In genomic region chr2:238964544-238965113, GRCh38 we compare ENCODE assay signal across 31 cellular contexts.
"Had no signal": no experiment of that assay in that cellular context is flagged by ENCODE, and none has a peak within 500 bp of the region (broad histone marks: within the 10 kb centered on the region; RNA-seq: fewer than 3 reads in every experiment).

No MANE protein-coding gene starts in this region.

- H3K9me3 Mint-ChIP-seq: activated CD4-positive, alpha-beta memory T cell treated with anti-CD3 and anti-CD28 coated beads for 36 hours; activated CD4-positive, alpha-beta T cell treated with anti-CD3 and anti-CD28 coated beads, Interleukin-2, amount 10 ng/mL, durations not matched to agents 24 days and 14 days; activated naive CD4-positive, alpha-beta T cell treated with anti-CD3 and anti-CD28 coated beads, Interleukin-2, amount 50 U/mL, for 24 hours; activated naive CD8-positive, alpha-beta T cell treated with anti-CD3 and anti-CD28 coated beads for 36 hours; activated naive CD8-positive, alpha-beta T cell treated with anti-CD3 and anti-CD28 coated beads, Interleukin-2, amount 50 U/mL, for 24 hours; activated T-helper 1 cell treated with anti-CD3 and anti-CD28 coated beads, Interleukin-12 subunit alpha, Interleukin-12 subunit beta, Interleukin-2, Interleukin-4 antibody, amounts not matched to agents 30 ng/mL and 10 ng/mL and 1 ng/mL, durations not matched to agents 14 hours and 24 hours and 36 hours; activated T-helper 2 cell treated with anti-CD3 and anti-CD28 coated beads, Interferon-gamma antibody, Interleukin-2, Interleukin-4, amounts not matched to agents 10 μg/mL and 5 μg/mL and 100 μg/mL, durations not matched to agents 14 hours and 24 hours and 36 hours; effector memory CD8-positive, alpha-beta T cell had no signal

- H3K4me1 ChIP-seq: adrenal gland, body of pancreas, esophagus muscularis mucosa, foreskin keratinocyte, gastroesophageal sphincter had no signal

- H3K9me3 ChIP-seq: adrenal gland, body of pancreas, esophagus muscularis mucosa had no signal

- H3K36me3 Mint-ChIP-seq: activated CD4-positive, alpha-beta memory T cell treated with anti-CD3 and anti-CD28 coated beads for 36 hours; activated CD8-positive, alpha-beta memory T cell treated with anti-CD3 and anti-CD28 coated beads, Interleukin-2, amount 10 ng/mL, durations not matched to agents 7 days and 5 days; activated naive CD4-positive, alpha-beta T cell treated with anti-CD3 and anti-CD28 coated beads, Interleukin-2, amount 50 U/mL, for 24 hours; activated naive CD8-positive, alpha-beta T cell treated with anti-CD3 and anti-CD28 coated beads for 36 hours had no signal

- H3K36me3 ChIP-seq: adrenal gland, esophagus muscularis mucosa, gastroesophageal sphincter had no signal

- H3K27ac Mint-ChIP-seq: activated CD4-positive, alpha-beta memory T cell treated with anti-CD3 and anti-CD28 coated beads for 36 hours; activated CD4-positive, alpha-beta T cell treated with anti-CD3 and anti-CD28 coated beads for 36 hours; activated CD4-positive, alpha-beta T cell treated with anti-CD3 and anti-CD28 coated beads, Interleukin-2, amount 10 ng/mL, durations not matched to agents 24 days and 14 days; activated CD8-positive, alpha-beta memory T cell treated with anti-CD3 and anti-CD28 coated beads, Interleukin-2, amount 10 ng/mL, durations not matched to agents 7 days and 5 days; activated CD8-positive, alpha-beta T cell treated with anti-CD3 and anti-CD28 coated beads, Interleukin-2, amount 10 ng/mL, durations not matched to agents 7 days and 5 days; activated naive CD4-positive, alpha-beta T cell treated with anti-CD3 and anti-CD28 coated beads for 36 hours; activated naive CD4-positive, alpha-beta T cell treated with anti-CD3 and anti-CD28 coated beads, Interleukin-2, amount 50 U/mL, for 24 hours; activated naive CD8-positive, alpha-beta T cell treated with anti-CD3 and anti-CD28 coated beads for 36 hours; activated naive CD8-positive, alpha-beta T cell treated with anti-CD3 and anti-CD28 coated beads, Interleukin-2, amount 50 U/mL, for 24 hours; activated T-helper 1 cell treated with anti-CD3 and anti-CD28 coated beads, Interleukin-12 subunit alpha, Interleukin-12 subunit beta, Interleukin-2, Interleukin-4 antibody, amounts not matched to agents 30 ng/mL and 10 ng/mL and 1 ng/mL, durations not matched to agents 14 hours and 24 hours and 36 hours; activated T-helper 2 cell treated with anti-CD3 and anti-CD28 coated beads, Interferon-gamma antibody, Interleukin-2, Interleukin-4, amounts not matched to agents 10 μg/mL and 5 μg/mL and 100 μg/mL, durations not matched to agents 14 hours and 24 hours and 36 hours; effector memory CD8-positive, alpha-beta T cell had no signal

- H3K4me3 ChIP-seq: adrenal gland, body of pancreas, esophagus muscularis mucosa, gastroesophageal sphincter had no signal

- DNase-seq: activated CD4-positive, alpha-beta memory T cell treated with anti-CD3 and anti-CD28 coated beads for 36 hours; activated CD4-positive, alpha-beta T cell treated with anti-CD3 and anti-CD28 coated beads for 36 hours; activated CD4-positive, alpha-beta T cell treated with anti-CD3 and anti-CD28 coated beads, Interleukin-2, amount 10 ng/mL, durations not matched to agents 24 days and 14 days; activated CD4-positive, CD25-positive, alpha-beta regulatory T cell; activated CD4-positive, CD25-positive, alpha-beta regulatory T cell treated with anti-CD3 and anti-CD28 coated beads, Interleukin-2, amount 50 U/mL, for 72 hours; activated CD8-positive, alpha-beta memory T cell treated with anti-CD3 and anti-CD28 coated beads, Interleukin-2, amount 10 ng/mL, durations not matched to agents 7 days and 5 days; activated CD8-positive, alpha-beta memory T cell treated with anti-CD3 and anti-CD28 coated beads, Interleukin-2, amount 50 U/mL, for 4 hours; activated CD8-positive, alpha-beta T cell treated with anti-CD3 and anti-CD28 coated beads, Interleukin-2, amount 10 ng/mL, durations not matched to agents 7 days and 5 days; activated effector memory CD4-positive, alpha-beta T cell treated with anti-CD3 and anti-CD28 coated beads, Interleukin-2, amount 50 U/mL, for 16 hours; activated naive CD4-positive, alpha-beta T cell treated with anti-CD3 and anti-CD28 coated beads for 36 hours; activated naive CD8-positive, alpha-beta T cell treated with anti-CD3 and anti-CD28 coated beads for 36 hours; activated naive CD8-positive, alpha-beta T cell treated with anti-CD3 and anti-CD28 coated beads, Interleukin-2, amount 50 U/mL, for 24 hours; activated T-cell treated with anti-CD3 and anti-CD28 coated beads, Interleukin-2, amount 50 U/mL, for 1 hour; activated T-cell treated with anti-CD3 and anti-CD28 coated beads, Interleukin-2, amount 50 U/mL, for 48 hours; adrenal gland; amygdala; aorta; body of pancreas; caudate nucleus; cortex of kidney; dermis blood vessel endothelial cell; effector CD4-positive, alpha-beta T cell; effector memory CD8-positive, alpha-beta T cell; erythroblast; foreskin keratinocyte; T-helper 2 cell had no signal

- H3K4me1 Mint-ChIP-seq: activated CD4-positive, alpha-beta T cell treated with anti-CD3 and anti-CD28 coated beads for 36 hours; activated CD4-positive, alpha-beta T cell treated with anti-CD3 and anti-CD28 coated beads, Interleukin-2, amount 10 ng/mL, durations not matched to agents 24 days and 14 days; activated CD8-positive, alpha-beta memory T cell treated with anti-CD3 and anti-CD28 coated beads, Interleukin-2, amount 10 ng/mL, durations not matched to agents 7 days and 5 days; activated naive CD4-positive, alpha-beta T cell treated with anti-CD3 and anti-CD28 coated beads, Interleukin-2, amount 50 U/mL, for 24 hours; activated naive CD8-positive, alpha-beta T cell treated with anti-CD3 and anti-CD28 coated beads for 36 hours; activated naive CD8-positive, alpha-beta T cell treated with anti-CD3 and anti-CD28 coated beads, Interleukin-2, amount 50 U/mL, for 24 hours had no signal

- H3K4me3 Mint-ChIP-seq: activated CD4-positive, alpha-beta memory T cell treated with anti-CD3 and anti-CD28 coated beads for 36 hours; activated CD4-positive, alpha-beta T cell treated with anti-CD3 and anti-CD28 coated beads for 36 hours; activated CD4-positive, alpha-beta T cell treated with anti-CD3 and anti-CD28 coated beads, Interleukin-2, amount 10 ng/mL, durations not matched to agents 24 days and 14 days; activated CD8-positive, alpha-beta memory T cell treated with anti-CD3 and anti-CD28 coated beads, Interleukin-2, amount 10 ng/mL, durations not matched to agents 7 days and 5 days; activated CD8-positive, alpha-beta T cell treated with anti-CD3 and anti-CD28 coated beads, Interleukin-2, amount 10 ng/mL, durations not matched to agents 7 days and 5 days; activated naive CD4-positive, alpha-beta T cell treated with anti-CD3 and anti-CD28 coated beads for 36 hours; activated naive CD4-positive, alpha-beta T cell treated with anti-CD3 and anti-CD28 coated beads, Interleukin-2, amount 50 U/mL, for 24 hours; activated naive CD8-positive, alpha-beta T cell treated with anti-CD3 and anti-CD28 coated beads for 36 hours; activated naive CD8-positive, alpha-beta T cell treated with anti-CD3 and anti-CD28 coated beads, Interleukin-2, amount 50 U/mL, for 24 hours; activated T-helper 1 cell treated with anti-CD3 and anti-CD28 coated beads, Interleukin-12 subunit alpha, Interleukin-12 subunit beta, Interleukin-2, Interleukin-4 antibody, amounts not matched to agents 30 ng/mL and 10 ng/mL and 1 ng/mL, durations not matched to agents 14 hours and 24 hours and 36 hours; effector memory CD8-positive, alpha-beta T cell had no signal

- H3K27me3 ChIP-seq: adrenal gland, body of pancreas, esophagus muscularis mucosa, foreskin keratinocyte had no signal

- H3K27ac ChIP-seq: adrenal gland, body of pancreas, esophagus muscularis mucosa, foreskin keratinocyte, gastroesophageal sphincter had no signal

- ATAC-seq: activated CD4-positive, alpha-beta T cell treated with anti-CD3 and anti-CD28 coated beads for 36 hours; activated CD8-positive, alpha-beta memory T cell treated with anti-CD3 and anti-CD28 coated beads, Interleukin-2, amount 10 ng/mL, durations not matched to agents 7 days and 5 days; activated CD8-positive, alpha-beta T cell treated with anti-CD3 and anti-CD28 coated beads, Interleukin-2, amount 10 ng/mL, durations not matched to agents 7 days and 5 days; activated naive CD8-positive, alpha-beta T cell treated with anti-CD3 and anti-CD28 coated beads, Interleukin-2, amount 50 U/mL, for 24 hours; body of pancreas; effector memory CD8-positive, alpha-beta T cell; foreskin keratinocyte; gastroesophageal sphincter had no signal
